23 cellular contexts compared by ENCODE assay signal in genomic region chr12:32379213-32379612, GRCh38.
"Had no signal": no experiment of that assay in that cellular context is flagged by ENCODE, and none has a peak within 500 bp of the region (broad histone marks: within the 10 kb centered on the region; RNA-seq: fewer than 3 reads in every experiment).

No MANE protein-coding gene starts in this region.

- DNase-seq: activated CD4-positive, alpha-beta memory T cell treated with anti-CD3 and anti-CD28 coated beads, Interleukin-2, amount 10 ng/mL, durations not matched to agents 7 days and 5 days; activated CD4-positive, alpha-beta T cell treated with anti-CD3 and anti-CD28 coated beads for 48 hours; activated CD8-positive, alpha-beta memory T cell treated with anti-CD3 and anti-CD28 coated beads, Interleukin-2, amount 50 U/mL, for 48 hours; activated gamma-delta T cell treated with Interleukin-2 at 50 U/mL for 16 hours; activated naive CD4-positive, alpha-beta T cell treated with anti-CD3 and anti-CD28 coated beads, Interleukin-2, amount 50 U/mL, for 16 hours; activated T-cell treated with anti-CD3 and anti-CD28 coated beads, Interleukin-2, amount 50 U/mL, for 24 hours; amniotic stem cell; caudate nucleus; cortex of kidney; foreskin keratinocyte; heart right ventricle; left ventricle myocardium inferior; mucosa of descending colon; posterior cingulate gyrus; right cardiac atrium; stimulated activated CD4-positive, alpha-beta T cell treated with anti-CD3 and anti-CD28 coated beads, Interleukin-15, amount 100 ng/mL, for 24 hours; stimulated activated naive CD4-positive, alpha-beta T cell treated with Interleukin-2 at 50 U/mL for 16 hours; transverse colon had no signal

- H3K4me3 Mint-ChIP-seq: activated CD4-positive, alpha-beta memory T cell treated with anti-CD3 and anti-CD28 coated beads, Interleukin-2, amount 10 ng/mL, durations not matched to agents 7 days and 5 days; activated T-cell treated with anti-CD3 and anti-CD28 coated beads, Interleukin-2, amount 50 U/mL, for 24 hours; natural killer cell treated with Interleukin-12 subunit alpha and Interleukin-12 subunit beta and Interleukin-15 and Interleukin-18, amount 100 ng/mL, for 72 hours had no signal

- H3K4me1 Mint-ChIP-seq: activated CD4-positive, alpha-beta memory T cell treated with anti-CD3 and anti-CD28 coated beads, Interleukin-2, amount 10 ng/mL, durations not matched to agents 7 days and 5 days had no signal

- H3K27ac ChIP-seq: esophagus muscularis mucosa, foreskin keratinocyte, heart right ventricle, left ventricle myocardium inferior, transverse colon, VCaP had no signal

- H3K27ac Mint-ChIP-seq: activated CD4-positive, alpha-beta memory T cell treated with anti-CD3 and anti-CD28 coated beads, Interleukin-2, amount 10 ng/mL, durations not matched to agents 7 days and 5 days; activated T-cell treated with anti-CD3 and anti-CD28 coated beads, Interleukin-2, amount 50 U/mL, for 24 hours; natural killer cell treated with Interleukin-12 subunit alpha and Interleukin-12 subunit beta and Interleukin-15 and Interleukin-18, amount 100 ng/mL, for 72 hours had no signal

- H3K9me3 Mint-ChIP-seq: activated CD4-positive, alpha-beta memory T cell treated with anti-CD3 and anti-CD28 coated beads, Interleukin-2, amount 10 ng/mL, durations not matched to agents 7 days and 5 days; activated T-cell treated with anti-CD3 and anti-CD28 coated beads, Interleukin-2, amount 50 U/mL, for 24 hours; natural killer cell treated with Interleukin-12 subunit alpha and Interleukin-12 subunit beta and Interleukin-15 and Interleukin-18, amount 100 ng/mL, for 72 hours had no signal

- H3K4me1 ChIP-seq: esophagus muscularis mucosa, foreskin keratinocyte, left ventricle myocardium inferior, transverse colon had no signal

- H3K36me3 Mint-ChIP-seq: natural killer cell treated with Interleukin-12 subunit alpha and Interleukin-12 subunit beta and Interleukin-15 and Interleukin-18, amount 100 ng/mL, for 72 hours had no signal

- H3K9me3 ChIP-seq: esophagus muscularis mucosa, heart right ventricle, left ventricle myocardium inferior, mucosa of descending colon, transverse colon had no signal

- ATAC-seq: activated CD4-positive, CD25-positive, alpha-beta regulatory T cell treated with anti-CD3 and anti-CD28 coated beads, Interleukin-2, amount 50 U/mL, for 24 hours; foreskin keratinocyte; heart right ventricle; mucosa of descending colon; natural killer cell treated with Interleukin-12 subunit alpha and Interleukin-12 subunit beta and Interleukin-15 and Interleukin-18, amount 100 ng/mL, for 72 hours; right cardiac atrium had no signal

- H3K36me3 ChIP-seq: esophagus muscularis mucosa, heart right ventricle, left ventricle myocardium inferior, transverse colon had no signal

- H3K27me3 Mint-ChIP-seq: activated T-cell treated with anti-CD3 and anti-CD28 coated beads, Interleukin-2, amount 50 U/mL, for 24 hours had no signal

- H3K27me3 ChIP-seq: esophagus muscularis mucosa, foreskin keratinocyte, heart right ventricle, transverse colon had no signal

- H3K4me3 ChIP-seq: esophagus muscularis mucosa, heart right ventricle, left ventricle myocardium inferior, lung, mucosa of descending colon, transverse colon had no signal
